Comparison of ENCODE assay signal across 26 cellular contexts in genomic region chr1:34127006-34128000, GRCh38. TPM values are rescaled to one million over a fixed set of nuclear protein-coding genes. Genes with fewer than 3 reads are reported as not detected.
"Had no signal": no experiment of that assay in that cellular context is flagged by ENCODE, and none has a peak within 500 bp of the region (broad histone marks: within the 10 kb centered on the region; RNA-seq: fewer than 3 reads in every experiment).

No MANE protein-coding gene starts in this region.

- DNase-seq: colonic mucosa; effector CD8-positive, alpha-beta T cell; gastrocnemius medialis; heart right ventricle; hypothalamus; left lung; lower lobe of right lung; midbrain; small intestine; stimulated activated CD4-positive, alpha-beta T cell treated with anti-CD3 and anti-CD28 coated beads, Interleukin-12 subunit alpha, Interleukin-12 subunit beta, amount 100 ng/mL, for 4 hours; stimulated activated naive CD4-positive, alpha-beta T cell; thyroid gland had no signal

- H3K27ac ChIP-seq: colonic mucosa, gastrocnemius medialis, heart right ventricle, left lung, lower lobe of right lung, neutrophil, suprapubic skin, thyroid gland had no signal

- H3K36me3 Mint-ChIP-seq: memory B cell, type B pancreatic cell had no signal

- H3K27ac Mint-ChIP-seq: memory B cell, nephron, type B pancreatic cell had no signal

- ATAC-seq: esophagus mucosa, gastrocnemius medialis, heart right ventricle, left lung, lower lobe of right lung, right cardiac atrium had no signal

- H3K9me3 Mint-ChIP-seq: nephron, type B pancreatic cell had no signal

- H3K4me3 ChIP-seq: colonic mucosa, gastrocnemius medialis, heart right ventricle, left lung, lower lobe of right lung, suprapubic skin, thyroid gland had no signal

- H3K9me3 ChIP-seq: colonic mucosa, gastrocnemius medialis, heart right ventricle, left lung, lower lobe of right lung, neutrophil, suprapubic skin, thyroid gland had no signal

- H3K4me1 ChIP-seq: colonic mucosa, gastrocnemius medialis, heart right ventricle, left lung, lower lobe of right lung, suprapubic skin, thyroid gland had no signal

- H3K36me3 ChIP-seq: colonic mucosa, gastrocnemius medialis, heart right ventricle, left lung, lower lobe of right lung, neutrophil, suprapubic skin, thyroid gland had no signal

- H3K4me3 Mint-ChIP-seq: memory B cell, nephron, type B pancreatic cell had no signal

- FAIRE-seq: endometrium, islet of Langerhans, small intestine, urothelium cell line had no signal

- H3K4me1 Mint-ChIP-seq: nephron had no signal

- H3K27me3 ChIP-seq: colonic mucosa, neutrophil, thyroid gland had no signal

RNA-seq across cellular contexts. Expression of gene C1orf94, which starts 49.4 kb away (rescaled TPM):
- total RNA-seq: colonic mucosa, dermis microvascular lymphatic vessel endothelial cell, esophagus mucosa, fibroblast of villous mesenchyme, gastrocnemius medialis, left lung, lower lobe of right lung, osteoblast, posterior vena cava, right cardiac atrium, suprapubic skin, thyroid gland had no signal
